Comparison of ENCODE assay signal across 8 cellular contexts in genomic region chr5:62460578-62460983, GRCh38. TPM values are rescaled to one million over a fixed set of nuclear protein-coding genes. Genes with fewer than 3 reads are reported as not detected.
DNase-seq lines count a peak whose midpoint lies in the region; ATAC-seq and TF ChIP-seq lines count a peak whose summit lies in the region.

No MANE protein-coding gene starts in this region.

- H3K36me3 ChIP-seq in mammary epithelial cell (ENCODE audit: insufficient read depth, low read length), result peaks cover 1% of the 10 kb centered on the region
- H3K36me3 ChIP-seq in left lung, result no peaks in the 10 kb centered on the region

- H3K4me3 ChIP-seq in mammary epithelial cell (replicated peaks in 1 of 3; ENCODE audit: insufficient read depth in 1 of 3, low read depth in 2 of 3, low read length in 3 of 3) (no peak overlapping the region), left lung (no peak overlapping the region)

- peak; percentile 66 for TF ChIP-seq CTCF in Calu3 (IDR thresholded peaks at IDR 0.05; ENCODE audit: unreplicated experiment)
- peak; percentile 75 to 88 for TF ChIP-seq CTCF in mammary epithelial cell (conservative IDR thresholded peaks at IDR 0.05 in 1 of 2, IDR thresholded peaks at IDR 0.05 in 1 of 2; ENCODE audit: extremely low read depth in 1 of 2, insufficient read depth in 1 of 2, low read depth in 1 of 2, low read length in 2 of 2)
- TF ChIP-seq CTCF in left lung (IDR thresholded peaks at IDR 0.05), result peak; percentile 75 to 79

- dilution Hi-C loops in mammary epithelial cell (cut with HindIII; ENCODE audit: low sequenced_read_pairs), result no loop called here

- peak; percentile 94 for ATAC-seq in GM18870 (IDR thresholded peaks at IDR 0.05; ENCODE audit: unreplicated experiment)
- ATAC-seq in HG03039 (IDR thresholded peaks at IDR 0.05; ENCODE audit: unreplicated experiment), result peak; percentile 66
- ATAC-seq in left lung, result peak; percentile 79

- peaks cover 5% of the 10 kb centered on the region for H3K36me3 Mint-ChIP-seq in Calu3 (ENCODE audit: insufficient read depth, unreplicated experiment)
- peaks cover 2% of the 10 kb centered on the region for H3K36me3 Mint-ChIP-seq in activated naive CD4-positive, alpha-beta T cell treated with anti-CD3 and anti-CD28 coated beads, Interleukin-2, amount 10 ng/mL, durations not matched to agents 7 days and 5 days

- H3K27ac ChIP-seq in mammary epithelial cell (ENCODE audit: insufficient read depth, low read depth, low read length) (no peak overlapping the region), left lung (no peak overlapping the region)

- in situ Hi-C loops in mammary epithelial cell (cut with MboI; ENCODE audit: low sequenced_read_pairs in 2 of 2), result loop anchor here in 1 of 2 donors (10.0 kb wide), 1 partner anchor 314 kb away; no protein-coding TSS in a partner anchor

- H3K27me3 Mint-ChIP-seq in Calu3 (ENCODE audit: unreplicated experiment), result no peaks in the 10 kb centered on the region
- H3K27me3 Mint-ChIP-seq in activated naive CD4-positive, alpha-beta T cell treated with anti-CD3 and anti-CD28 coated beads, Interleukin-2, amount 10 ng/mL, durations not matched to agents 7 days and 5 days, result no peaks in the 10 kb centered on the region

- DNase-seq in Calu3 (no peak), NCI-H2227 treated with DMSO at 0.1 percent for 48 hours (lab: John Stamatoyannopoulos, UW) (peak; percentile 12), mammary epithelial cell (peak; percentile 12), left lung (no peak)
- DNase-seq in stimulated activated CD4-positive, alpha-beta T cell treated with anti-CD3 and anti-CD28 coated beads, Interleukin-1b, Interleukin-23, amount 100 ng/mL, for 48 hours, result no peak
- no peak for DNase-seq in activated naive CD4-positive, alpha-beta T cell treated with anti-CD3 and anti-CD28 coated beads, Interleukin-2, amount 10 ng/mL, durations not matched to agents 7 days and 5 days

- H3K27me3 ChIP-seq in mammary epithelial cell (ENCODE audit: insufficient read depth, low read length), result no peaks in the 10 kb centered on the region
- no peaks in the 10 kb centered on the region for H3K27me3 ChIP-seq in left lung

- H3K9ac ChIP-seq in mammary epithelial cell (ENCODE audit: insufficient read depth, low read length), result no peak overlapping the region

- H3K9me3 ChIP-seq in mammary epithelial cell (replicated peaks; ENCODE audit: insufficient read depth, low read length), result no peaks in the 10 kb centered on the region
- no peaks in the 10 kb centered on the region for H3K9me3 ChIP-seq in left lung

- H4K20me1 ChIP-seq in mammary epithelial cell (ENCODE audit: insufficient read depth, low read length), result no peaks in the 10 kb centered on the region

- CTCF ChIA-PET in Calu3 (lab: Charles Lee) (interaction anchor here (0.6 to 1.7 kb wide), 3 partner anchors 10 to 318 kb away, joined by 3 to 4 read pairs (median 4); no protein-coding TSS in a partner anchor), mammary epithelial cell (lab: Charles Lee; ENCODE audit: low non-redundant PET) (interaction anchor here (0.6 to 0.7 kb wide), 3 partner anchors 10 to 319 kb away, joined by 4 to 7 read pairs (median 5); no protein-coding TSS in a partner anchor)
- CTCF ChIA-PET in activated naive CD4-positive, alpha-beta T cell treated with anti-CD3 and anti-CD28 coated beads, Interleukin-2, amount 10 ng/mL, durations not matched to agents 7 days and 5 days (lab: Charles Lee), result interaction anchor here (0.6 to 2.4 kb wide), 20 partner anchors 8 to 323 kb away, joined by 3 to 15 read pairs (median 4); no protein-coding TSS in a partner anchor

- intact Hi-C loops in Calu3 (cut with micrococcal nuclease; ENCODE audit: unreplicated experiment), result loop anchor here (1.0 kb wide), 1 partner anchor 319 kb away; no protein-coding TSS in a partner anchor
- intact Hi-C loops in mammary epithelial cell (cut with micrococcal nuclease), result loop anchor here (1.0 kb wide), 1 partner anchor 319 kb away; no protein-coding TSS in a partner anchor
- intact Hi-C loops in left lung (cut with DNase I), result loop anchor here in 1 of 2 donors (10.0 kb wide), 1 partner anchor 314 kb away; no protein-coding TSS in a partner anchor

- H3K9me3 Mint-ChIP-seq in Calu3 (ENCODE audit: low read depth, unreplicated experiment), result no peaks in the 10 kb centered on the region
- H3K9me3 Mint-ChIP-seq in activated naive CD4-positive, alpha-beta T cell treated with anti-CD3 and anti-CD28 coated beads, Interleukin-2, amount 10 ng/mL, durations not matched to agents 7 days and 5 days, result no peaks in the 10 kb centered on the region

- H3K4me1 Mint-ChIP-seq in Calu3 (ENCODE audit: low read depth, unreplicated experiment), result no peaks in the 10 kb centered on the region
- H3K4me1 Mint-ChIP-seq in activated naive CD4-positive, alpha-beta T cell treated with anti-CD3 and anti-CD28 coated beads, Interleukin-2, amount 10 ng/mL, durations not matched to agents 7 days and 5 days, result no peaks in the 10 kb centered on the region

- no peak overlapping the region for H3K4me2 ChIP-seq in mammary epithelial cell (ENCODE audit: insufficient read depth, low read depth, low read length)

- no peak overlapping the region for H3K4me3 Mint-ChIP-seq in Calu3 (ENCODE audit: low read depth, unreplicated experiment)
- no peak overlapping the region for H3K4me3 Mint-ChIP-seq in activated naive CD4-positive, alpha-beta T cell treated with anti-CD3 and anti-CD28 coated beads, Interleukin-2, amount 10 ng/mL, durations not matched to agents 7 days and 5 days

- H3K4me1 ChIP-seq in mammary epithelial cell (ENCODE audit: insufficient read depth, low read length), result peaks cover 8% of the 10 kb centered on the region
- H3K4me1 ChIP-seq in left lung, result peaks cover 0 to 9% of the 10 kb centered on the region in 2 donors

- BruUV-seq in Calu3 (replicated peaks; lab: Mats Ljungman, UMichigan), result no TSS peak
- no TSS peak for BruUV-seq in mammary epithelial cell (replicated peaks; lab: Mats Ljungman, UMichigan)

- no peak overlapping the region for H2AFZ ChIP-seq in mammary epithelial cell (ENCODE audit: low read depth, low read length)

- peaks cover 39% of the 10 kb centered on the region for H3K79me2 ChIP-seq in mammary epithelial cell (ENCODE audit: insufficient read depth, low read length)

- H3K27ac Mint-ChIP-seq in Calu3 (ENCODE audit: unreplicated experiment), result no peak overlapping the region
- H3K27ac Mint-ChIP-seq in activated naive CD4-positive, alpha-beta T cell treated with anti-CD3 and anti-CD28 coated beads, Interleukin-2, amount 10 ng/mL, durations not matched to agents 7 days and 5 days, result no peak overlapping the region

RNA-seq across cellular contexts. Expression of gene IPO11, which starts 48.0 kb away (rescaled TPM):
- 43.4 and 47.3 TPM in 2 replicates for total RNA-seq in Calu3 (2022)
- 10 to 100 TPM; 27.8 to 45.2 TPM for total RNA-seq in mammary epithelial cell
- 21.2 TPM for polyA plus RNA-seq in mammary epithelial cell
- 120 TPM for polyA minus RNA-seq in mammary epithelial cell
- total RNA-seq in left lung, result 10 to 100 TPM; 27.0 to 40.5 TPM

RNA-seq across cellular contexts. Expression of gene DIMT1, which starts 56.9 kb away (rescaled TPM):
- total RNA-seq in Calu3 (2022) (34.4 and 41.1 TPM in 2 replicates), mammary epithelial cell (10 to 100 TPM; 27.7 to 34.7 TPM), left lung (10 to 100 TPM; 19.7 to 28.4 TPM)
- 30.0 TPM for polyA plus RNA-seq in mammary epithelial cell
- 3.6 TPM for polyA minus RNA-seq in mammary epithelial cell

Comparison
In these comparisons a context has a peak if more than half of its experiments do, and no peak if none do; other contexts are left out.
1. DNase-seq: peak in NCI-H2227 treated with DMSO at 0.1 percent for 48 hours (single experiment) and mammary epithelial cell (single experiment); none in Calu3 (single experiment), left lung (0 of 2), stimulated activated CD4-positive, alpha-beta T cell treated with anti-CD3 and anti-CD28 coated beads, Interleukin-1b, Interleukin-23, amount 100 ng/mL, for 48 hours (single experiment) and activated naive CD4-positive, alpha-beta T cell treated with anti-CD3 and anti-CD28 coated beads, Interleukin-2, amount 10 ng/mL, durations not matched to agents 7 days and 5 days (single experiment).
2. Peak in every context shown above with its lines, with median percentiles within 50 percentile points of each other: CTCF ChIP-seq and ATAC-seq.